In the genomic region with DNA sequence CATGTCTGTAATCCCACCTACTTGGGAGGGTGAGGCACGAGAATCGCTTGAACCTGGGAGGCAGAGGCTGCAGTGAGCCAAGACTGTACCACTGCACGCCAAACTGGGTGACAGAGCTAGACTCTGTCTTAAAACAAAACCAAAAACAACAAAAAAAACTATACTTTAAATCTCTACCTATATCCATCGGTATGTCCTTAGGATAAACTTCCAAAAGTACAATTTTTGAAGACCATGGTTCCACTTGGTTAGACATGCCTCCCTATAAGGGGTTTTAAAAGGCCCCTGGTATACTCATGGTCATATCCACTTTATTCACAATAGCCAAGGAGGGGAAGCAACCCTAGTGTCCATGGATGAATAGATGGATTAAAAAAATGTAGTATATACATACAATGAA, we compare ENCODE assay signal across 10 cellular contexts. TPM values are rescaled to one million over a fixed set of nuclear protein-coding genes. Genes with fewer than 3 reads are reported as not detected.
"Had no signal": no experiment of that assay in that cellular context is flagged by ENCODE, and none has a peak within 500 bp of the region (broad histone marks: within the 10 kb centered on the region; RNA-seq: fewer than 3 reads in every experiment).

No MANE protein-coding gene starts in this region.

- DNase-seq: GM23248, GOT3, H7, HFFc6, KG1 had no signal

- H3K27ac ChIP-seq: GM23248, HL-60 had no signal

- H3K4me3 ChIP-seq: GM23248, HAP-1 had no signal

- H3K27me3 Mint-ChIP-seq: IgD-negative memory B cell had no signal

- H3K9me3 ChIP-seq: HAP-1 had no signal

- H3K4me1 ChIP-seq: HAP-1 had no signal

- H3K9me3 Mint-ChIP-seq: IgD-negative memory B cell had no signal

- H3K4me3 Mint-ChIP-seq: HFFc6 had no signal

- H3K27ac Mint-ChIP-seq: HFFc6 had no signal

- ATAC-seq: HCT116, HepG2 had no signal

- H3K36me3 ChIP-seq: HAP-1 had no signal

RNA-seq across cellular contexts. Expression of gene RUBCNL, which starts 39.8 kb away (rescaled TPM):
- total RNA-seq: HepG2, HFFc6 had no signal
- polyA plus RNA-seq: HepG2 had no signal
